1 cellular context compared by ENCODE assay signal in genomic region chr3:154125378-154126030, GRCh38.
A peak's percentile ranks its signal among the peaks of the same experiment; 100 is the strongest.
TF ChIP-seq lines count a peak whose summit lies in the region.

No MANE protein-coding gene starts in this region.

TF ChIP-seq in HepG2, 621 proteins besides CTCF, POLR2A, EP300 and RAD21 (continued from another document):
- TF ChIP-seq, protein P1, sequence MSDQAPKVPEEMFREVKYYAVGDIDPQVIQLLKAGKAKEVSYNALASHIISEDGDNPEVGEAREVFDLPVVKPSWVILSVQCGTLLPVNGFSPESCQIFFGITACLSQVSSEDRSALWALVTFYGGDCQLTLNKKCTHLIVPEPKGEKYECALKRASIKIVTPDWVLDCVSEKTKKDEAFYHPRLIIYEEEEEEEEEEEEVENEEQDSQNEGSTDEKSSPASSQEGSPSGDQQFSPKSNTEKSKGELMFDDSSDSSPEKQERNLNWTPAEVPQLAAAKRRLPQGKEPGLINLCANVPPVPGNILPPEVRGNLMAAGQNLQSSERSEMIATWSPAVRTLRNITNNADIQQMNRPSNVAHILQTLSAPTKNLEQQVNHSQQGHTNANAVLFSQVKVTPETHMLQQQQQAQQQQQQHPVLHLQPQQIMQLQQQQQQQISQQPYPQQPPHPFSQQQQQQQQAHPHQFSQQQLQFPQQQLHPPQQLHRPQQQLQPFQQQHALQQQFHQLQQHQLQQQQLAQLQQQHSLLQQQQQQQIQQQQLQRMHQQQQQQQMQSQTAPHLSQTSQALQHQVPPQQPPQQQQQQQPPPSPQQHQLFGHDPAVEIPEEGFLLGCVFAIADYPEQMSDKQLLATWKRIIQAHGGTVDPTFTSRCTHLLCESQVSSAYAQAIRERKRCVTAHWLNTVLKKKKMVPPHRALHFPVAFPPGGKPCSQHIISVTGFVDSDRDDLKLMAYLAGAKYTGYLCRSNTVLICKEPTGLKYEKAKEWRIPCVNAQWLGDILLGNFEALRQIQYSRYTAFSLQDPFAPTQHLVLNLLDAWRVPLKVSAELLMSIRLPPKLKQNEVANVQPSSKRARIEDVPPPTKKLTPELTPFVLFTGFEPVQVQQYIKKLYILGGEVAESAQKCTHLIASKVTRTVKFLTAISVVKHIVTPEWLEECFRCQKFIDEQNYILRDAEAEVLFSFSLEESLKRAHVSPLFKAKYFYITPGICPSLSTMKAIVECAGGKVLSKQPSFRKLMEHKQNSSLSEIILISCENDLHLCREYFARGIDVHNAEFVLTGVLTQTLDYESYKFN (CRISPR knock-in tag; conservative IDR thresholded peaks at IDR 0.05): peak; percentile 44; the same call in 1 of the 2 replicates
- TF ChIP-seq NR1H2 (CRISPR knock-in tag; IDR thresholded peaks at IDR 0.05; ENCODE audit: borderline replicate concordance, low read depth) (no peak), ZNF660 (CRISPR knock-in tag; IDR thresholded peaks at IDR 0.05; ENCODE audit: borderline replicate concordance, low read depth) (no peak), SAP130 (CRISPR knock-in tag; IDR thresholded peaks at IDR 0.05; ENCODE audit: low read depth) (peak; percentile 18; the same call in 1 of the 2 replicates), MIER3 (CRISPR knock-in tag; IDR thresholded peaks at IDR 0.05; ENCODE audit: borderline replicate concordance) (no peak), KMT2B (CRISPR knock-in tag; IDR thresholded peaks at IDR 0.05) (peak; percentile 32; the same call in 1 of the 2 replicates), SIX1 (CRISPR knock-in tag; IDR thresholded peaks at IDR 0.05; ENCODE audit: borderline replicate concordance) (peak; percentile 44; the same call in 1 of the 2 replicates), NFIB (CRISPR knock-in tag; IDR thresholded peaks at IDR 0.05; ENCODE audit: borderline replicate concordance) (no peak), FOXP1 (IDR thresholded peaks at IDR 0.05) (no peak), FOXP1 (CRISPR knock-in tag; IDR thresholded peaks at IDR 0.05) (0 out of 2 replicates have a peak, but pooled peaks have one; percentile 17), FOXJ3 (CRISPR knock-in tag; IDR thresholded peaks at IDR 0.05; ENCODE audit: borderline replicate concordance) (no peak), FOXA1 (IDR thresholded peaks at IDR 0.05) (no peak), FOXA1 (CRISPR knock-in tag; IDR thresholded peaks at IDR 0.05) (0 out of 2 replicates have a peak, but pooled peaks have one; percentile 5), GATAD2A (CRISPR knock-in tag; IDR thresholded peaks at IDR 0.05) (peak; percentile 57), HDAC2 (CRISPR knock-in tag; IDR thresholded peaks at IDR 0.05) (0 out of 2 replicates have a peak, but pooled peaks have one; percentile 38), ZNF317 (CRISPR knock-in tag; IDR thresholded peaks at IDR 0.05) (peak; percentile 27; the same call in 1 of the 2 replicates), ZNF891 (CRISPR knock-in tag; IDR thresholded peaks at IDR 0.05) (no peak), TEAD3 (CRISPR knock-in tag; optimal IDR thresholded peaks at IDR 0.05; ENCODE audit: borderline replicate concordance) (peak; percentile 69), LCORL (IDR thresholded peaks at IDR 0.05) (no peak), LCORL (CRISPR knock-in tag; IDR thresholded peaks at IDR 0.05) (peak; percentile 22; the same call in 1 of the 2 replicates), ZNF414 (CRISPR knock-in tag; IDR thresholded peaks at IDR 0.05) (no peak), ZNF30 (CRISPR knock-in tag; IDR thresholded peaks at IDR 0.05) (no peak), FOXA3 (CRISPR knock-in tag; IDR thresholded peaks at IDR 0.05) (peak; percentile 38; the same call in 1 of the 2 replicates), GFI1 (CRISPR knock-in tag; IDR thresholded peaks at IDR 0.05; ENCODE audit: borderline replicate concordance) (no peak), ZNF7 (CRISPR knock-in tag; IDR thresholded peaks at IDR 0.05) (peak; percentile 21; the same call in 1 of the 2 replicates), SMAD1 (CRISPR knock-in tag; IDR thresholded peaks at IDR 0.05; ENCODE audit: borderline replicate concordance, low read depth) (no peak), HNF1A (IDR thresholded peaks at IDR 0.05; ENCODE audit: low read depth) (peak; percentile 79), HNF1A (CRISPR knock-in tag; IDR thresholded peaks at IDR 0.05; ENCODE audit: borderline replicate concordance) (peak; percentile 86; the same call in 1 of the 2 replicates)
- TF ChIP-seq, protein P2, sequence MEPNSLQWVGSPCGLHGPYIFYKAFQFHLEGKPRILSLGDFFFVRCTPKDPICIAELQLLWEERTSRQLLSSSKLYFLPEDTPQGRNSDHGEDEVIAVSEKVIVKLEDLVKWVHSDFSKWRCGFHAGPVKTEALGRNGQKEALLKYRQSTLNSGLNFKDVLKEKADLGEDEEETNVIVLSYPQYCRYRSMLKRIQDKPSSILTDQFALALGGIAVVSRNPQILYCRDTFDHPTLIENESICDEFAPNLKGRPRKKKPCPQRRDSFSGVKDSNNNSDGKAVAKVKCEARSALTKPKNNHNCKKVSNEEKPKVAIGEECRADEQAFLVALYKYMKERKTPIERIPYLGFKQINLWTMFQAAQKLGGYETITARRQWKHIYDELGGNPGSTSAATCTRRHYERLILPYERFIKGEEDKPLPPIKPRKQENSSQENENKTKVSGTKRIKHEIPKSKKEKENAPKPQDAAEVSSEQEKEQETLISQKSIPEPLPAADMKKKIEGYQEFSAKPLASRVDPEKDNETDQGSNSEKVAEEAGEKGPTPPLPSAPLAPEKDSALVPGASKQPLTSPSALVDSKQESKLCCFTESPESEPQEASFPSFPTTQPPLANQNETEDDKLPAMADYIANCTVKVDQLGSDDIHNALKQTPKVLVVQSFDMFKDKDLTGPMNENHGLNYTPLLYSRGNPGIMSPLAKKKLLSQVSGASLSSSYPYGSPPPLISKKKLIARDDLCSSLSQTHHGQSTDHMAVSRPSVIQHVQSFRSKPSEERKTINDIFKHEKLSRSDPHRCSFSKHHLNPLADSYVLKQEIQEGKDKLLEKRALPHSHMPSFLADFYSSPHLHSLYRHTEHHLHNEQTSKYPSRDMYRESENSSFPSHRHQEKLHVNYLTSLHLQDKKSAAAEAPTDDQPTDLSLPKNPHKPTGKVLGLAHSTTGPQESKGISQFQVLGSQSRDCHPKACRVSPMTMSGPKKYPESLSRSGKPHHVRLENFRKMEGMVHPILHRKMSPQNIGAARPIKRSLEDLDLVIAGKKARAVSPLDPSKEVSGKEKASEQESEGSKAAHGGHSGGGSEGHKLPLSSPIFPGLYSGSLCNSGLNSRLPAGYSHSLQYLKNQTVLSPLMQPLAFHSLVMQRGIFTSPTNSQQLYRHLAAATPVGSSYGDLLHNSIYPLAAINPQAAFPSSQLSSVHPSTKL (CRISPR knock-in tag; IDR thresholded peaks at IDR 0.05): peak; percentile 57; the same call in 1 of the 2 replicates
- TF ChIP-seq, protein P3, sequence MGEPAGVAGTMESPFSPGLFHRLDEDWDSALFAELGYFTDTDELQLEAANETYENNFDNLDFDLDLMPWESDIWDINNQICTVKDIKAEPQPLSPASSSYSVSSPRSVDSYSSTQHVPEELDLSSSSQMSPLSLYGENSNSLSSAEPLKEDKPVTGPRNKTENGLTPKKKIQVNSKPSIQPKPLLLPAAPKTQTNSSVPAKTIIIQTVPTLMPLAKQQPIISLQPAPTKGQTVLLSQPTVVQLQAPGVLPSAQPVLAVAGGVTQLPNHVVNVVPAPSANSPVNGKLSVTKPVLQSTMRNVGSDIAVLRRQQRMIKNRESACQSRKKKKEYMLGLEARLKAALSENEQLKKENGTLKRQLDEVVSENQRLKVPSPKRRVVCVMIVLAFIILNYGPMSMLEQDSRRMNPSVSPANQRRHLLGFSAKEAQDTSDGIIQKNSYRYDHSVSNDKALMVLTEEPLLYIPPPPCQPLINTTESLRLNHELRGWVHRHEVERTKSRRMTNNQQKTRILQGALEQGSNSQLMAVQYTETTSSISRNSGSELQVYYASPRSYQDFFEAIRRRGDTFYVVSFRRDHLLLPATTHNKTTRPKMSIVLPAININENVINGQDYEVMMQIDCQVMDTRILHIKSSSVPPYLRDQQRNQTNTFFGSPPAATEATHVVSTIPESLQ (CRISPR knock-in tag; conservative IDR thresholded peaks at IDR 0.05): no peak
- TF ChIP-seq, protein P4, sequence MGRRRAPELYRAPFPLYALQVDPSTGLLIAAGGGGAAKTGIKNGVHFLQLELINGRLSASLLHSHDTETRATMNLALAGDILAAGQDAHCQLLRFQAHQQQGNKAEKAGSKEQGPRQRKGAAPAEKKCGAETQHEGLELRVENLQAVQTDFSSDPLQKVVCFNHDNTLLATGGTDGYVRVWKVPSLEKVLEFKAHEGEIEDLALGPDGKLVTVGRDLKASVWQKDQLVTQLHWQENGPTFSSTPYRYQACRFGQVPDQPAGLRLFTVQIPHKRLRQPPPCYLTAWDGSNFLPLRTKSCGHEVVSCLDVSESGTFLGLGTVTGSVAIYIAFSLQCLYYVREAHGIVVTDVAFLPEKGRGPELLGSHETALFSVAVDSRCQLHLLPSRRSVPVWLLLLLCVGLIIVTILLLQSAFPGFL (CRISPR knock-in tag; IDR thresholded peaks at IDR 0.05): no peak
- TF ChIP-seq, protein P5, sequence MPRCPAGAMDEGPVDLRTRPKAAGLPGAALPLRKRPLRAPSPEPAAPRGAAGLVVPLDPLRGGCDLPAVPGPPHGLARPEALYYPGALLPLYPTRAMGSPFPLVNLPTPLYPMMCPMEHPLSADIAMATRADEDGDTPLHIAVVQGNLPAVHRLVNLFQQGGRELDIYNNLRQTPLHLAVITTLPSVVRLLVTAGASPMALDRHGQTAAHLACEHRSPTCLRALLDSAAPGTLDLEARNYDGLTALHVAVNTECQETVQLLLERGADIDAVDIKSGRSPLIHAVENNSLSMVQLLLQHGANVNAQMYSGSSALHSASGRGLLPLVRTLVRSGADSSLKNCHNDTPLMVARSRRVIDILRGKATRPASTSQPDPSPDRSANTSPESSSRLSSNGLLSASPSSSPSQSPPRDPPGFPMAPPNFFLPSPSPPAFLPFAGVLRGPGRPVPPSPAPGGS (CRISPR knock-in tag; IDR thresholded peaks at IDR 0.05): no peak
